Comparison of ENCODE assay signal across 9 cellular contexts in genomic region chr4:65223601-65224000, GRCh38.
"Had no signal": no experiment of that assay in that cellular context is flagged by ENCODE, and none has a peak within 500 bp of the region (broad histone marks: within the 10 kb centered on the region; RNA-seq: fewer than 3 reads in every experiment).

No MANE protein-coding gene starts in this region.

- H3K4me2 ChIP-seq: GM23338 had no signal

- ATAC-seq: GM23338, K562 had no signal

- H2AFZ ChIP-seq: GM23338 had no signal

- H3K4me3 ChIP-seq: GM23338, K562 had no signal

- H3K27ac ChIP-seq: HL-60 had no signal

- DNase-seq: H9, HCEC 1CT, IMR-90, KG1 had no signal

- FAIRE-seq: H1, H54, K562 had no signal
